In genomic region chr5:2300421-2300820, GRCh38 we compare ENCODE assay signal across 21 cellular contexts.
A peak's percentile ranks its signal among the peaks of the same experiment; 100 is the strongest.
DNase-seq lines count a peak whose midpoint lies in the region; ATAC-seq and TF ChIP-seq lines count a peak whose summit lies in the region.
"Had no signal": no experiment of that assay in that cellular context is flagged by ENCODE, and none has a peak within 500 bp of the region (broad histone marks: within the 10 kb centered on the region; RNA-seq: fewer than 3 reads in every experiment).

No MANE protein-coding gene starts in this region.

- H3K27ac Mint-ChIP-seq in stimulated activated naive CD8-positive, alpha-beta T cell treated with anti-CD3 and anti-CD28 coated beads, Interleukin-15, amount 100 ng/mL, for 72 hours = no peak overlapping the region
- H3K27ac Mint-ChIP-seq: CD4-positive, alpha-beta memory T cell; GM23338 had no signal

- TF ChIP-seq POLR2A in testis (IDR thresholded peaks at IDR 0.05) = no peak

- intact Hi-C loops in testis (cut with DNase I; ENCODE audit: low total_unique reads) = no loop called here

- H2AFZ ChIP-seq in osteoblast (ENCODE audit: low read length) = no peak overlapping the region
- H2AFZ ChIP-seq: GM23338 had no signal

- H3K4me3 Mint-ChIP-seq in stimulated activated naive CD8-positive, alpha-beta T cell treated with anti-CD3 and anti-CD28 coated beads, Interleukin-15, amount 100 ng/mL, for 72 hours = no peak overlapping the region
- H3K4me3 Mint-ChIP-seq: CD4-positive, alpha-beta memory T cell; GM23338 had no signal

- no peak overlapping the region for H3K4me3 ChIP-seq in osteoblast (ENCODE audit: insufficient read depth, low read length)
- no peak overlapping the region for H3K4me3 ChIP-seq in testis
- H3K4me3 ChIP-seq: A549, GM23338 had no signal

- H3K27me3 Mint-ChIP-seq in stimulated activated naive CD8-positive, alpha-beta T cell treated with anti-CD3 and anti-CD28 coated beads, Interleukin-15, amount 100 ng/mL, for 72 hours = peaks cover 32% of the 10 kb centered on the region

- TF ChIP-seq CTCF in osteoblast (IDR thresholded peaks at IDR 0.05; ENCODE audit: extremely low read depth, low read depth, low read length) (no peak), testis (IDR thresholded peaks at IDR 0.05) (no peak)

- no peak overlapping the region for H3K27ac ChIP-seq in osteoblast (ENCODE audit: low read depth, low read length)
- no peak overlapping the region for H3K27ac ChIP-seq in testis
- H3K27ac ChIP-seq: 22Rv1, A549 had no signal

- H3K36me3 ChIP-seq in osteoblast (ENCODE audit: insufficient read depth, low read length) (no peaks in the 10 kb centered on the region), testis (ENCODE audit: low read depth, missing control alignments) (no peaks in the 10 kb centered on the region)
- H3K36me3 ChIP-seq: BE2C had no signal

- ATAC-seq in stimulated activated naive CD8-positive, alpha-beta T cell treated with anti-CD3 and anti-CD28 coated beads, Interleukin-15, amount 100 ng/mL, for 72 hours = peak; percentile 31
- ATAC-seq in stimulated activated naive CD8-positive, alpha-beta T cell treated with anti-CD3 and anti-CD28 coated beads, Interleukin-15, Interleukin-2, amounts not matched to agents 100 U/mL and 50 U/mL, for 24 hours = no peak
- no peak for ATAC-seq in GM18511 (IDR thresholded peaks at IDR 0.05; ENCODE audit: unreplicated experiment)
- ATAC-seq: A549 had no signal

- H3K27me3 ChIP-seq in osteoblast (ENCODE audit: insufficient read depth, low read length) (no peaks in the 10 kb centered on the region), testis (no peaks in the 10 kb centered on the region)
- H3K27me3 ChIP-seq: BE2C had no signal

- H3K4me2 ChIP-seq in osteoblast (ENCODE audit: insufficient read depth, low read length) = no peak overlapping the region
- H3K4me2 ChIP-seq: A549, GM23338 had no signal

- 92 to 94% methylated on average over 11 of the region's 11 CpGs for whole genome bisulfite sequencing in testis, 2 donors

- H3K9me3 Mint-ChIP-seq in stimulated activated naive CD8-positive, alpha-beta T cell treated with anti-CD3 and anti-CD28 coated beads, Interleukin-15, amount 100 ng/mL, for 72 hours = no peaks in the 10 kb centered on the region
- H3K9me3 Mint-ChIP-seq: CD4-positive, alpha-beta memory T cell; GM23338 had no signal

- H3K79me2 ChIP-seq in osteoblast (ENCODE audit: insufficient read depth, low read length) = no peaks in the 10 kb centered on the region

- no peak for DNase-seq in stimulated activated naive CD8-positive, alpha-beta T cell treated with anti-CD3 and anti-CD28 coated beads, Interleukin-15, amount 100 ng/mL, for 72 hours
- no peak for DNase-seq in stimulated activated naive CD8-positive, alpha-beta T cell treated with anti-CD3 and anti-CD28 coated beads, Interleukin-15, Interleukin-2, amounts not matched to agents 100 U/mL and 50 U/mL, for 24 hours
- peak; percentile 16 for DNase-seq in mesenteric fat pad (ENCODE audit: low spot score)
- peak; percentile 42 for DNase-seq in osteoblast (ENCODE audit: insufficient read length, low spot score, missing footprints)
- DNase-seq in testis = peak; percentile 6
- DNase-seq in DMS79 (lab: John Stamatoyannopoulos, UW) = no peak
- no peak for DNase-seq in H4 (ENCODE audit: low spot score)
- DNase-seq: ACHN; AML-193; BE2C; C1 segment of cervical spinal cord; Calu3; CD4-positive, alpha-beta memory T cell; COR-L47; DMS53; DND-41; HCEC 1CT had no signal

- H4K20me1 ChIP-seq in osteoblast (ENCODE audit: insufficient read depth, low read length) = no peaks in the 10 kb centered on the region

- H3K9me3 ChIP-seq in osteoblast (ENCODE audit: low read depth, low read length) (no peaks in the 10 kb centered on the region), testis (no peaks in the 10 kb centered on the region)
- H3K9me3 ChIP-seq: A549 had no signal

- no peaks in the 10 kb centered on the region for H3K4me1 ChIP-seq in osteoblast (ENCODE audit: insufficient read depth, low read length)
- H3K4me1 ChIP-seq in testis = no peaks in the 10 kb centered on the region
- H3K4me1 ChIP-seq: A549, BE2C had no signal

- no peaks in the 10 kb centered on the region for H3K4me1 Mint-ChIP-seq in stimulated activated naive CD8-positive, alpha-beta T cell treated with anti-CD3 and anti-CD28 coated beads, Interleukin-15, amount 100 ng/mL, for 72 hours
- H3K4me1 Mint-ChIP-seq: CD4-positive, alpha-beta memory T cell had no signal

Comparison
In these comparisons a context has a peak if more than half of its experiments do, and no peak if none do; other contexts are left out.
1. DNase-seq: peak in mesenteric fat pad (single experiment), osteoblast (single experiment) and testis (single experiment); none in stimulated activated naive CD8-positive, alpha-beta T cell treated with anti-CD3 and anti-CD28 coated beads, Interleukin-15, amount 100 ng/mL, for 72 hours (0 of 2), stimulated activated naive CD8-positive, alpha-beta T cell treated with anti-CD3 and anti-CD28 coated beads, Interleukin-15, Interleukin-2, amounts not matched to agents 100 U/mL and 50 U/mL, for 24 hours (single experiment), DMS79 (single experiment) and H4 (single experiment).